9 cellular contexts compared by ENCODE assay signal in genomic region chr11:64306876-64307622, GRCh38. TPM values are rescaled to one million over a fixed set of nuclear protein-coding genes. Genes with fewer than 3 reads are reported as not detected.
A peak's percentile ranks its signal among the peaks of the same experiment; 100 is the strongest.
DNase-seq lines count a peak whose midpoint lies in the region; ATAC-seq, FAIRE-seq and TF ChIP-seq lines count a peak whose summit lies in the region.
"Had no signal": no experiment of that assay in that cellular context is flagged by ENCODE, and none has a peak within 500 bp of the region (broad histone marks: within the 10 kb centered on the region; RNA-seq: fewer than 3 reads in every experiment).

No MANE protein-coding gene starts in this region.

- no peak for TF ChIP-seq POLR2A in HepG2 (IDR thresholded peaks at IDR 0.05; ENCODE audit: insufficient read depth in 1 of 2, low read depth in 2 of 2, low read length in 2 of 2)
- no peak for TF ChIP-seq POLR2A in thyroid gland (IDR thresholded peaks at IDR 0.05)

- TF ChIP-seq CTCF in ascending aorta (IDR thresholded peaks at IDR 0.05) (no peak), HepG2 (CRISPR knock-in tag; IDR thresholded peaks at IDR 0.05) (peak; percentile 23; the same call in 1 of the 2 replicates), thyroid gland (IDR thresholded peaks at IDR 0.05) (no peak)

- no peak overlapping the region for H2AFZ ChIP-seq in HepG2 (ENCODE audit: low read length)

- peak overlapping the region; percentile 92 for H3K27ac Mint-ChIP-seq in activated CD4-positive, alpha-beta T cell treated with anti-CD3 and anti-CD28 coated beads, Interleukin-2, amount 10 ng/mL, durations not matched to agents 7 days and 5 days

- H3K4me3 Mint-ChIP-seq in activated CD4-positive, alpha-beta T cell treated with anti-CD3 and anti-CD28 coated beads, Interleukin-2, amount 10 ng/mL, durations not matched to agents 7 days and 5 days, result peak overlapping the region; percentile 87

- in situ Hi-C loops in HepG2 (cut with HindIII; ENCODE audit: extremely low pct_ligation_motif_present, low pct_unique_long_range_greater_than_20kb), result no loop called here

- peaks cover 15% of the 10 kb centered on the region for H3K79me2 ChIP-seq in HepG2 (ENCODE audit: insufficient read depth, low read length)

- peaks cover 3 to 8% of the 10 kb centered on the region in 2 donors for H3K4me1 ChIP-seq in ascending aorta
- H3K4me1 ChIP-seq in HepG2 (ENCODE audit: insufficient read depth, low read length), result peaks cover 61% of the 10 kb centered on the region
- peaks cover 16 to 25% of the 10 kb centered on the region in 2 donors for H3K4me1 ChIP-seq in thyroid gland

- 29% methylated on average over 1 of the region's 15 CpGs for WGBS in HepG2 (ENCODE audit: low lambda C conversion rate)
- WGBS in thyroid gland, 2 donors, result 70 to 73% methylated on average over 12 to 15 of the region's 15 CpGs

- H3K4me3 ChIP-seq in ascending aorta, result peak overlapping the region; percentile 72 to 81
- peak overlapping the region; percentile 66 to 85 (median 68) for H3K4me3 ChIP-seq in HepG2 (replicated peaks in 1 of 3; ENCODE audit: insufficient read depth in 1 of 3, low read depth in 2 of 3, low read length in 3 of 3)
- H3K4me3 ChIP-seq in thyroid gland (replicated peaks in 1 of 3), result peak overlapping the region in 2 of 3 donors; percentile 31 to 74

- peak overlapping the region; percentile 81 for H3K9ac ChIP-seq in HepG2 (ENCODE audit: insufficient read depth, low read depth, low read length)

- peak; percentile 55 for FAIRE-seq in HepG2 (lab: Jason Lieb, UNC)
- FAIRE-seq: G401.6 had no signal

- no peaks in the 10 kb centered on the region for H3K27me3 ChIP-seq in ascending aorta
- no peaks in the 10 kb centered on the region; a peak in 1 of 5 replicates for H3K27me3 ChIP-seq in HepG2 (ENCODE audit: control insufficient read depth in 1 of 2, insufficient read depth in 2 of 2, low read length in 2 of 2)
- no peaks in the 10 kb centered on the region for H3K27me3 ChIP-seq in thyroid gland

- no peaks in the 10 kb centered on the region for H4K20me1 ChIP-seq in HepG2 (ENCODE audit: insufficient read depth, low read length)

- H3K36me3 ChIP-seq in ascending aorta, result no peaks in the 10 kb centered on the region
- no peaks in the 10 kb centered on the region for H3K36me3 ChIP-seq in HepG2 (replicated peaks in 1 of 2; ENCODE audit: control insufficient read depth in 1 of 2, insufficient read depth in 2 of 2, low read length in 2 of 2)
- no peaks in the 10 kb centered on the region for H3K36me3 ChIP-seq in thyroid gland

- peak overlapping the region in 1 of 2 donors; percentile 33 for H3K27ac ChIP-seq in ascending aorta
- H3K27ac ChIP-seq in HepG2 (ENCODE audit: extremely low read length, insufficient read depth, low read length), result peak overlapping the region; percentile 82
- peak overlapping the region in 2 of 3 donors; percentile 26 to 88 for H3K27ac ChIP-seq in thyroid gland

- CTCF ChIA-PET in activated CD4-positive, alpha-beta T cell treated with anti-CD3 and anti-CD28 coated beads, Interleukin-2, amount 10 ng/mL, durations not matched to agents 7 days and 5 days (lab: Charles Lee), result interaction anchor here (0.5 to 5.3 kb wide), 2 partner anchors 10 to 28 kb away, joined by 3 to 35 read pairs; partner anchors contain the start of genes PRDX5 and TRMT112
- CTCF ChIA-PET in HepG2 (lab: Yijun Ruan, JAX; ENCODE audit: low intra/inter-chr PET ratio, low total read pairs), result interaction anchor here (1.2 kb wide), 1 partner anchor 48 kb away, joined by 3 read pairs; no protein-coding TSS in a partner anchor

- TF ChIP-seq EP300 in HepG2 (IDR thresholded peaks at IDR 0.05; ENCODE audit: low read depth in 2 of 2, low read length in 2 of 2), result peak in 1 of 2 experiments; percentile 39; a peak in 1 of 4 replicates
- TF ChIP-seq EP300 in HepG2 (CRISPR knock-in tag; IDR thresholded peaks at IDR 0.05; ENCODE audit: borderline replicate concordance), result no peak; the same call in 1 of the 2 replicates

- BruUV-seq in HepG2 (replicated peaks; lab: Mats Ljungman, UMichigan), result no TSS peak

- H3K27me3 Mint-ChIP-seq in activated CD4-positive, alpha-beta T cell treated with anti-CD3 and anti-CD28 coated beads, Interleukin-2, amount 10 ng/mL, durations not matched to agents 7 days and 5 days, result no peaks in the 10 kb centered on the region

- H3K36me3 Mint-ChIP-seq in activated CD4-positive, alpha-beta T cell treated with anti-CD3 and anti-CD28 coated beads, Interleukin-2, amount 10 ng/mL, durations not matched to agents 7 days and 5 days (ENCODE audit: low read depth), result peaks cover 11% of the 10 kb centered on the region

- H3K4me1 Mint-ChIP-seq in activated CD4-positive, alpha-beta T cell treated with anti-CD3 and anti-CD28 coated beads, Interleukin-2, amount 10 ng/mL, durations not matched to agents 7 days and 5 days, result peaks cover 40% of the 10 kb centered on the region

- intact Hi-C loops in ascending aorta (cut with DNase I), result no loop called here
- intact Hi-C loops in HepG2 (cut with micrococcal nuclease; ENCODE audit: unreplicated experiment), result loop anchor here (10.0 kb wide), 1 partner anchor 122 kb away; the partner anchor contains the start of gene STIP1
- intact Hi-C loops in thyroid gland (cut with DNase I), result no loop called here

- no peaks in the 10 kb centered on the region for H3K9me3 ChIP-seq in ascending aorta
- H3K9me3 ChIP-seq in HepG2 (ENCODE audit: low read length), result no peaks in the 10 kb centered on the region
- no peaks in the 10 kb centered on the region for H3K9me3 ChIP-seq in thyroid gland

- no peak for TF ChIP-seq RAD21 in HepG2 (CRISPR knock-in tag; IDR thresholded peaks at IDR 0.05)

- POLR2A ChIA-PET in activated CD4-positive, alpha-beta T cell treated with anti-CD3 and anti-CD28 coated beads, Interleukin-2, amount 10 ng/mL, durations not matched to agents 7 days and 5 days (lab: Charles Lee), result interaction anchor here (0.6 kb wide), 1 partner anchor 11 kb away, joined by 4 read pairs; the partner anchor contains the start of gene PRDX5
- POLR2A ChIA-PET in HepG2 (lab: Yijun Ruan, JAX), result interaction anchor here (1.3 to 5.5 kb wide), 3 partner anchors 10 to 81 kb away, joined by 4 to 103 read pairs (median 13); partner anchors contain the start of genes NUDT22, PRDX5, TRMT112 and TRPT1

- DNase-seq in activated CD4-positive, alpha-beta T cell treated with anti-CD3 and anti-CD28 coated beads, Interleukin-2, amount 10 ng/mL, durations not matched to agents 7 days and 5 days, result no peak
- no peak for DNase-seq in activated CD4-positive, alpha-beta T cell treated with anti-CD3 and anti-CD28 coated beads, Interleukin-2, amount 50 U/mL, for 48 hours
- peak in 1 of 2 donors; percentile 73 for DNase-seq in ascending aorta (ENCODE audit: low spot score in 2 of 2)
- peak; percentile 60 for DNase-seq in HepG2 (ENCODE audit: low spot score)
- peak; percentile 58 to 70 for DNase-seq in thyroid gland
- no peak for DNase-seq in DMS53 treated with DMSO at 0.1 percent for 48 hours (lab: John Stamatoyannopoulos, UW; ENCODE audit: unreplicated experiment)
- no peak for DNase-seq in activated effector memory CD4-positive, alpha-beta T cell treated with anti-CD3 and anti-CD28 coated beads, Interleukin-2, amount 50 U/mL, for 16 hours

- H3K4me2 ChIP-seq in HepG2 (ENCODE audit: low read depth, low read length), result peak overlapping the region; percentile 97

- H3K9me3 Mint-ChIP-seq in activated CD4-positive, alpha-beta T cell treated with anti-CD3 and anti-CD28 coated beads, Interleukin-2, amount 10 ng/mL, durations not matched to agents 7 days and 5 days, result no peaks in the 10 kb centered on the region

- peak; percentile 3 for ATAC-seq in HepG2
- no peak for ATAC-seq in activated CD4-positive, CD25-positive, alpha-beta regulatory T cell treated with anti-CD3 and anti-CD28 coated beads, Interleukin-2, amount 50 U/mL, for 24 hours

RNA-seq across cellular contexts. Expression of gene ESRRA, which starts 1.7 kb away (rescaled TPM):
- 10 to 100 TPM; 24.8 to 32.0 TPM for total RNA-seq in activated CD4-positive, alpha-beta T cell treated with anti-CD3 and anti-CD28 coated beads, Interleukin-2, amount 10 ng/mL, durations not matched to agents 7 days and 5 days
- 53.4 TPM for total RNA-seq in ascending aorta
- total RNA-seq in HepG2 (2016; rRNA removed; fragmentation: Illumina TruSeq; extraction: Trizol), result 28.3 and 36.3 TPM in 2 replicates
- total RNA-seq in HepG2 (2016; cell fraction: cytosol; rRNA removed; fragmentation: Illumina TruSeq; extraction: Trizol; ENCODE audit: low read depth), result 21.0 and 23.1 TPM in 2 replicates
- total RNA-seq in HepG2 (2016; cell fraction: insoluble cytoplasmic fraction; rRNA removed; fragmentation: Illumina TruSeq; extraction: Trizol), result 26.0 and 36.9 TPM in 2 replicates
- 46.3 and 50.0 TPM in 2 replicates for total RNA-seq in HepG2 (2016; cell fraction: membrane; rRNA removed; fragmentation: Illumina TruSeq; extraction: Trizol)
- total RNA-seq in HepG2 (2016; cell fraction: nucleus; rRNA removed; fragmentation: Illumina TruSeq; extraction: Trizol), result 18.8 and 23.8 TPM in 2 replicates
- 18.1 and 24.3 TPM in 2 replicates for polyA plus RNA-seq in HepG2 (2011; rRNA removed)
- 23.6 and 37.4 TPM in 2 replicates for polyA plus RNA-seq in HepG2 (2011; cell fraction: cytosol; rRNA removed)
- polyA plus RNA-seq in HepG2 (2011; cell fraction: nucleus; rRNA removed), result 31.2 and 32.0 TPM in 2 replicates
- 15.3 and 20.7 TPM in 2 replicates for polyA plus RNA-seq in HepG2 (2012)
- 15.0 and 16.3 TPM in 2 replicates for polyA plus RNA-seq in HepG2 (2016; cell fraction: cytosol; fragmentation: Illumina TruSeq; extraction: Trizol; ENCODE audit: low read depth)
- 19.1 and 21.1 TPM in 2 replicates for polyA plus RNA-seq in HepG2 (2016; cell fraction: insoluble cytoplasmic fraction; fragmentation: Illumina TruSeq; extraction: Trizol; ENCODE audit: low read depth)
- 25.2 and 26.9 TPM in 2 replicates for polyA plus RNA-seq in HepG2 (2016; cell fraction: membrane; fragmentation: Illumina TruSeq; extraction: Trizol; ENCODE audit: low read depth)
- polyA plus RNA-seq in HepG2 (2016; cell fraction: nucleus; fragmentation: Illumina TruSeq; extraction: Trizol; ENCODE audit: insufficient read depth, low read depth), result 37.3 and 45.3 TPM in 2 replicates
- polyA minus RNA-seq in HepG2 (2011; rRNA and poly(A)+ RNA removed; ENCODE audit: low replicate concordance), result 28.9 and 57.4 TPM in 2 replicates
- 13.1 and 14.8 TPM in 2 replicates for polyA minus RNA-seq in HepG2 (2011; cell fraction: cytosol; rRNA and poly(A)+ RNA removed)
- polyA minus RNA-seq in HepG2 (2011; cell fraction: nucleus; rRNA and poly(A)+ RNA removed), result 10.8 and 12.1 TPM in 2 replicates
- total RNA-seq in thyroid gland, result 10 to 100 TPM; 42.8 to 71.6 (median 58.3) TPM

RNA-seq across cellular contexts. Expression of gene CATSPERZ, which starts 6.9 kb away (rescaled TPM):
- total RNA-seq in activated CD4-positive, alpha-beta T cell treated with anti-CD3 and anti-CD28 coated beads, Interleukin-2, amount 10 ng/mL, durations not matched to agents 7 days and 5 days, result not detected
- total RNA-seq in ascending aorta (not detected), HepG2 (2016; rRNA removed; fragmentation: Illumina TruSeq; extraction: Trizol) (0.22 and 0.73 TPM in 2 replicates), thyroid gland (1 to 10 TPM in 2 of 4 donors, not detected in 2; 1.0 to 3.1 TPM)
- total RNA-seq in HepG2 (2016; cell fraction: cytosol; rRNA removed; fragmentation: Illumina TruSeq; extraction: Trizol; ENCODE audit: low read depth), result not detected in 2 replicates
- 0.49 and 0.52 TPM in 2 replicates for total RNA-seq in HepG2 (2016; cell fraction: insoluble cytoplasmic fraction; rRNA removed; fragmentation: Illumina TruSeq; extraction: Trizol)
- total RNA-seq in HepG2 (2016; cell fraction: membrane; rRNA removed; fragmentation: Illumina TruSeq; extraction: Trizol), result 0.34 TPM in 1 of 2 replicates, not detected in the other
- not detected in 2 replicates for total RNA-seq in HepG2 (2016; cell fraction: nucleus; rRNA removed; fragmentation: Illumina TruSeq; extraction: Trizol)
- 0.16 and 0.48 TPM in 2 replicates for polyA plus RNA-seq in HepG2 (2011; rRNA removed)
- 0.26 and 0.66 TPM in 2 replicates for polyA plus RNA-seq in HepG2 (2011; cell fraction: cytosol; rRNA removed)
- polyA plus RNA-seq in HepG2 (2011; cell fraction: nucleus; rRNA removed), result 0.38 TPM in 1 of 2 replicates, not detected in the other
- 0.23 TPM in 1 of 2 replicates, not detected in the other for polyA plus RNA-seq in HepG2 (2012)
- polyA plus RNA-seq in HepG2 (2016; cell fraction: cytosol; fragmentation: Illumina TruSeq; extraction: Trizol; ENCODE audit: low read depth), result 0.15 and 0.65 TPM in 2 replicates
- polyA plus RNA-seq in HepG2 (2016; cell fraction: insoluble cytoplasmic fraction; fragmentation: Illumina TruSeq; extraction: Trizol; ENCODE audit: low read depth), result 0.59 TPM in 1 of 2 replicates, not detected in the other
- polyA plus RNA-seq in HepG2 (2016; cell fraction: membrane; fragmentation: Illumina TruSeq; extraction: Trizol; ENCODE audit: low read depth), result 0.44 TPM in 1 of 2 replicates, not detected in the other
- polyA plus RNA-seq in HepG2 (2016; cell fraction: nucleus; fragmentation: Illumina TruSeq; extraction: Trizol; ENCODE audit: insufficient read depth, low read depth), result 1.2 TPM in 1 of 2 replicates, not detected in the other
- polyA minus RNA-seq in HepG2 (2011; rRNA and poly(A)+ RNA removed; ENCODE audit: low replicate concordance), result 0.42 TPM in 1 of 2 replicates, not detected in the other
- polyA minus RNA-seq in HepG2 (2011; cell fraction: cytosol; rRNA and poly(A)+ RNA removed), result not detected in 2 replicates
- polyA minus RNA-seq in HepG2 (2011; cell fraction: nucleus; rRNA and poly(A)+ RNA removed), result not detected in 2 replicates

RNA-seq across cellular contexts. Expression of gene TRMT112, which starts 10.3 kb away (rescaled TPM):
- 100 to 1,000 TPM; 160 to 171 TPM for total RNA-seq in activated CD4-positive, alpha-beta T cell treated with anti-CD3 and anti-CD28 coated beads, Interleukin-2, amount 10 ng/mL, durations not matched to agents 7 days and 5 days
- total RNA-seq in ascending aorta, result 384 TPM
- total RNA-seq in HepG2 (2016; rRNA removed; fragmentation: Illumina TruSeq; extraction: Trizol), result 409 and 492 TPM in 2 replicates
- 143 and 170 TPM in 2 replicates for total RNA-seq in HepG2 (2016; cell fraction: cytosol; rRNA removed; fragmentation: Illumina TruSeq; extraction: Trizol; ENCODE audit: low read depth)
- total RNA-seq in HepG2 (2016; cell fraction: insoluble cytoplasmic fraction; rRNA removed; fragmentation: Illumina TruSeq; extraction: Trizol), result 431 and 531 TPM in 2 replicates
- 166 and 190 TPM in 2 replicates for total RNA-seq in HepG2 (2016; cell fraction: membrane; rRNA removed; fragmentation: Illumina TruSeq; extraction: Trizol)
- 130 and 144 TPM in 2 replicates for total RNA-seq in HepG2 (2016; cell fraction: nucleus; rRNA removed; fragmentation: Illumina TruSeq; extraction: Trizol)
- polyA plus RNA-seq in HepG2 (2011; rRNA removed), result 151 and 186 TPM in 2 replicates
- 301 and 330 TPM in 2 replicates for polyA plus RNA-seq in HepG2 (2011; cell fraction: cytosol; rRNA removed)
- polyA plus RNA-seq in HepG2 (2011; cell fraction: nucleus; rRNA removed), result 78.5 and 80.8 TPM in 2 replicates
- polyA plus RNA-seq in HepG2 (2012), result 233 and 237 TPM in 2 replicates
- 138 and 154 TPM in 2 replicates for polyA plus RNA-seq in HepG2 (2016; cell fraction: cytosol; fragmentation: Illumina TruSeq; extraction: Trizol; ENCODE audit: low read depth)
- polyA plus RNA-seq in HepG2 (2016; cell fraction: insoluble cytoplasmic fraction; fragmentation: Illumina TruSeq; extraction: Trizol; ENCODE audit: low read depth), result 410 and 435 TPM in 2 replicates
- 153 and 156 TPM in 2 replicates for polyA plus RNA-seq in HepG2 (2016; cell fraction: membrane; fragmentation: Illumina TruSeq; extraction: Trizol; ENCODE audit: low read depth)
- polyA plus RNA-seq in HepG2 (2016; cell fraction: nucleus; fragmentation: Illumina TruSeq; extraction: Trizol; ENCODE audit: insufficient read depth, low read depth), result 204 and 210 TPM in 2 replicates
- polyA minus RNA-seq in HepG2 (2011; rRNA and poly(A)+ RNA removed; ENCODE audit: low replicate concordance), result 77.3 and 151 TPM in 2 replicates
- polyA minus RNA-seq in HepG2 (2011; cell fraction: cytosol; rRNA and poly(A)+ RNA removed), result 51.7 and 73.4 TPM in 2 replicates
- 24.2 and 30.1 TPM in 2 replicates for polyA minus RNA-seq in HepG2 (2011; cell fraction: nucleus; rRNA and poly(A)+ RNA removed)
- total RNA-seq in thyroid gland, result 100 to 1,000 TPM; 228 to 435 (median 237) TPM

RNA-seq across cellular contexts. Expression of gene PRDX5, which starts 10.9 kb away (rescaled TPM):
- total RNA-seq in activated CD4-positive, alpha-beta T cell treated with anti-CD3 and anti-CD28 coated beads, Interleukin-2, amount 10 ng/mL, durations not matched to agents 7 days and 5 days, result 100 to 1,000 TPM in 1 of 2 experiments, 10 to 100 TPM in 1; 97.4 to 106 TPM
- total RNA-seq in ascending aorta (153 TPM), HepG2 (2016; rRNA removed; fragmentation: Illumina TruSeq; extraction: Trizol) (215 and 266 TPM in 2 replicates), thyroid gland (100 to 1,000 TPM; 384 to 962 (median 653) TPM)
- total RNA-seq in HepG2 (2016; cell fraction: cytosol; rRNA removed; fragmentation: Illumina TruSeq; extraction: Trizol; ENCODE audit: low read depth), result 189 and 238 TPM in 2 replicates
- 225 and 290 TPM in 2 replicates for total RNA-seq in HepG2 (2016; cell fraction: insoluble cytoplasmic fraction; rRNA removed; fragmentation: Illumina TruSeq; extraction: Trizol)
- 184 and 217 TPM in 2 replicates for total RNA-seq in HepG2 (2016; cell fraction: membrane; rRNA removed; fragmentation: Illumina TruSeq; extraction: Trizol)
- total RNA-seq in HepG2 (2016; cell fraction: nucleus; rRNA removed; fragmentation: Illumina TruSeq; extraction: Trizol), result 61.4 and 65.1 TPM in 2 replicates
- 288 and 311 TPM in 2 replicates for polyA plus RNA-seq in HepG2 (2011; rRNA removed)
- 480 and 511 TPM in 2 replicates for polyA plus RNA-seq in HepG2 (2011; cell fraction: cytosol; rRNA removed)
- 86.1 and 95.5 TPM in 2 replicates for polyA plus RNA-seq in HepG2 (2011; cell fraction: nucleus; rRNA removed)
- 188 and 213 TPM in 2 replicates for polyA plus RNA-seq in HepG2 (2012)
- 258 and 314 TPM in 2 replicates for polyA plus RNA-seq in HepG2 (2016; cell fraction: cytosol; fragmentation: Illumina TruSeq; extraction: Trizol; ENCODE audit: low read depth)
- polyA plus RNA-seq in HepG2 (2016; cell fraction: insoluble cytoplasmic fraction; fragmentation: Illumina TruSeq; extraction: Trizol; ENCODE audit: low read depth), result 351 and 378 TPM in 2 replicates
- polyA plus RNA-seq in HepG2 (2016; cell fraction: membrane; fragmentation: Illumina TruSeq; extraction: Trizol; ENCODE audit: low read depth), result 187 and 232 TPM in 2 replicates
- 155 and 156 TPM in 2 replicates for polyA plus RNA-seq in HepG2 (2016; cell fraction: nucleus; fragmentation: Illumina TruSeq; extraction: Trizol; ENCODE audit: insufficient read depth, low read depth)
- 66.0 and 255 TPM in 2 replicates for polyA minus RNA-seq in HepG2 (2011; rRNA and poly(A)+ RNA removed; ENCODE audit: low replicate concordance)
- 56.2 and 60.1 TPM in 2 replicates for polyA minus RNA-seq in HepG2 (2011; cell fraction: cytosol; rRNA and poly(A)+ RNA removed)
- 17.0 and 18.0 TPM in 2 replicates for polyA minus RNA-seq in HepG2 (2011; cell fraction: nucleus; rRNA and poly(A)+ RNA removed)

RNA-seq across cellular contexts. Expression of gene KCNK4, which starts 15.9 kb away (rescaled TPM):
- not detected for total RNA-seq in activated CD4-positive, alpha-beta T cell treated with anti-CD3 and anti-CD28 coated beads, Interleukin-2, amount 10 ng/mL, durations not matched to agents 7 days and 5 days
- total RNA-seq in ascending aorta, result not detected
- total RNA-seq in HepG2 (2016; rRNA removed; fragmentation: Illumina TruSeq; extraction: Trizol), result not detected in 2 replicates
- not detected in 2 replicates for total RNA-seq in HepG2 (2016; cell fraction: cytosol; rRNA removed; fragmentation: Illumina TruSeq; extraction: Trizol; ENCODE audit: low read depth)
- not detected in 2 replicates for total RNA-seq in HepG2 (2016; cell fraction: insoluble cytoplasmic fraction; rRNA removed; fragmentation: Illumina TruSeq; extraction: Trizol)
- not detected in 2 replicates for total RNA-seq in HepG2 (2016; cell fraction: membrane; rRNA removed; fragmentation: Illumina TruSeq; extraction: Trizol)
- total RNA-seq in HepG2 (2016; cell fraction: nucleus; rRNA removed; fragmentation: Illumina TruSeq; extraction: Trizol), result not detected in 2 replicates
- polyA plus RNA-seq in HepG2 (2011; rRNA removed), result not detected in 2 replicates
- not detected in 2 replicates for polyA plus RNA-seq in HepG2 (2011; cell fraction: cytosol; rRNA removed)
- not detected in 2 replicates for polyA plus RNA-seq in HepG2 (2011; cell fraction: nucleus; rRNA removed)
- not detected in 2 replicates for polyA plus RNA-seq in HepG2 (2012)
- not detected in 2 replicates for polyA plus RNA-seq in HepG2 (2016; cell fraction: cytosol; fragmentation: Illumina TruSeq; extraction: Trizol; ENCODE audit: low read depth)
- not detected in 2 replicates for polyA plus RNA-seq in HepG2 (2016; cell fraction: insoluble cytoplasmic fraction; fragmentation: Illumina TruSeq; extraction: Trizol; ENCODE audit: low read depth)
- not detected in 2 replicates for polyA plus RNA-seq in HepG2 (2016; cell fraction: membrane; fragmentation: Illumina TruSeq; extraction: Trizol; ENCODE audit: low read depth)
- not detected in 2 replicates for polyA plus RNA-seq in HepG2 (2016; cell fraction: nucleus; fragmentation: Illumina TruSeq; extraction: Trizol; ENCODE audit: insufficient read depth, low read depth)
- polyA minus RNA-seq in HepG2 (2011; rRNA and poly(A)+ RNA removed; ENCODE audit: low replicate concordance), result 0.21 TPM in 1 of 2 replicates, not detected in the other
- polyA minus RNA-seq in HepG2 (2011; cell fraction: cytosol; rRNA and poly(A)+ RNA removed), result not detected in 2 replicates
- not detected in 2 replicates for polyA minus RNA-seq in HepG2 (2011; cell fraction: nucleus; rRNA and poly(A)+ RNA removed)
- not detected for total RNA-seq in thyroid gland

Comparison
In these comparisons a context has a peak if more than half of its experiments do, and no peak if none do; other contexts are left out.
1. DNase-seq: peak in HepG2 (single experiment) and thyroid gland (2 of 2); none in activated CD4-positive, alpha-beta T cell treated with anti-CD3 and anti-CD28 coated beads, Interleukin-2, amount 10 ng/mL, durations not matched to agents 7 days and 5 days (single experiment), activated CD4-positive, alpha-beta T cell treated with anti-CD3 and anti-CD28 coated beads, Interleukin-2, amount 50 U/mL, for 48 hours (0 of 2), DMS53 treated with DMSO at 0.1 percent for 48 hours (single experiment) and activated effector memory CD4-positive, alpha-beta T cell treated with anti-CD3 and anti-CD28 coated beads, Interleukin-2, amount 50 U/mL, for 16 hours (single experiment).
2. Peak in every context shown above with its lines, with median percentiles within 50 percentile points of each other: H3K4me3 ChIP-seq.